ENCODE assay signal across 30 cellular contexts in genomic region chr4:186088516-186088915, GRCh38. TPM values are rescaled to one million over a fixed set of nuclear protein-coding genes. Genes with fewer than 3 reads are reported as not detected.
"Had no signal": no experiment of that assay in that cellular context is flagged by ENCODE, and none has a peak within 500 bp of the region (broad histone marks: within the 10 kb centered on the region; RNA-seq: fewer than 3 reads in every experiment).

No MANE protein-coding gene starts in this region.

- H3K36me3 Mint-ChIP-seq: activated CD4-positive, alpha-beta memory T cell treated with anti-CD3 and anti-CD28 coated beads for 36 hours; activated naive CD4-positive, alpha-beta T cell treated with anti-CD3 and anti-CD28 coated beads, Interleukin-2, amount 10 ng/mL, durations not matched to agents 7 days and 5 days; activated naive CD8-positive, alpha-beta T cell treated with anti-CD3 and anti-CD28 coated beads, Interleukin-2, amount 10 ng/mL, durations not matched to agents 7 days and 5 days had no signal

- H3K4me3 Mint-ChIP-seq: activated CD4-positive, alpha-beta memory T cell treated with anti-CD3 and anti-CD28 coated beads for 36 hours; activated CD4-positive, alpha-beta T cell treated with anti-CD3 and anti-CD28 coated beads for 36 hours; activated CD4-positive, alpha-beta T cell treated with anti-CD3 and anti-CD28 coated beads, Interleukin-2, amount 10 ng/mL, durations not matched to agents 24 days and 14 days; activated CD8-positive, alpha-beta T cell treated with anti-CD3 and anti-CD28 coated beads, Interleukin-2, amount 10 ng/mL, durations not matched to agents 7 days and 5 days; activated naive CD4-positive, alpha-beta T cell treated with anti-CD3 and anti-CD28 coated beads, Interleukin-2, amount 10 ng/mL, durations not matched to agents 7 days and 5 days; activated naive CD8-positive, alpha-beta T cell treated with anti-CD3 and anti-CD28 coated beads, Interleukin-2, amount 10 ng/mL, durations not matched to agents 7 days and 5 days; activated T-cell treated with anti-CD3 and anti-CD28 coated beads, Interleukin-2, amount 50 U/mL, for 24 hours; activated T-cell treated with anti-CD3 and anti-CD28 coated beads, Interleukin-2, amount 50 U/mL, for 72 hours; central memory CD8-positive, alpha-beta T cell; dendritic cell treated with granulocyte-macrophage colony-stimulating factor and Interleukin-4, amounts not matched to agents 40 ng/mL and 50 ng/mL, for 4 days; effector memory CD8-positive, alpha-beta T cell; T-helper 17 cell; T-helper 2 cell treated with Interferon-gamma antibody and Interleukin-4, amounts not matched to agents 5 μg/mL and 100 μg/mL, for 36 hours had no signal

- DNase-seq: activated CD4-positive, alpha-beta memory T cell treated with anti-CD3 and anti-CD28 coated beads for 36 hours; activated CD4-positive, alpha-beta T cell treated with anti-CD3 and anti-CD28 coated beads for 36 hours; activated CD4-positive, alpha-beta T cell treated with anti-CD3 and anti-CD28 coated beads, Interleukin-2, amount 10 ng/mL, durations not matched to agents 24 days and 14 days; activated CD4-positive, CD25-positive, alpha-beta regulatory T cell; activated CD4-positive, CD25-positive, alpha-beta regulatory T cell treated with anti-CD3 and anti-CD28 coated beads, Interleukin-2, amount 50 U/mL, for 72 hours; activated CD8-positive, alpha-beta memory T cell treated with anti-CD3 and anti-CD28 coated beads, Interleukin-2, amount 50 U/mL, for 48 hours; activated CD8-positive, alpha-beta T cell treated with anti-CD3 and anti-CD28 coated beads, Interleukin-2, amount 10 ng/mL, durations not matched to agents 7 days and 5 days; activated gamma-delta T cell; activated naive CD4-positive, alpha-beta T cell; activated naive CD4-positive, alpha-beta T cell treated with anti-CD3 and anti-CD28 coated beads, Interleukin-2, amount 10 ng/mL, durations not matched to agents 7 days and 5 days; activated naive CD8-positive, alpha-beta T cell treated with anti-CD3 and anti-CD28 coated beads, Interleukin-2, amount 10 ng/mL, durations not matched to agents 7 days and 5 days; activated T-cell treated with anti-CD3 and anti-CD28 coated beads for 4 hours; activated T-cell treated with anti-CD3 and anti-CD28 coated beads, Interleukin-2, amount 50 U/mL, for 24 hours; activated T-cell treated with anti-CD3 and anti-CD28 coated beads, Interleukin-2, amount 50 U/mL, for 72 hours; brain microvascular endothelial cell; effector CD4-positive, alpha-beta T cell; effector memory CD8-positive, alpha-beta T cell; erythroblast; foreskin keratinocyte; T-helper 1 cell; T-helper 17 cell; T1000 had no signal

- H3K9me3 ChIP-seq: ascending aorta, gastroesophageal sphincter had no signal

- H3K4me1 Mint-ChIP-seq: activated CD4-positive, alpha-beta T cell treated with anti-CD3 and anti-CD28 coated beads for 36 hours; activated CD4-positive, alpha-beta T cell treated with anti-CD3 and anti-CD28 coated beads, Interleukin-2, amount 10 ng/mL, durations not matched to agents 24 days and 14 days; activated naive CD4-positive, alpha-beta T cell treated with anti-CD3 and anti-CD28 coated beads, Interleukin-2, amount 10 ng/mL, durations not matched to agents 7 days and 5 days; activated naive CD8-positive, alpha-beta T cell treated with anti-CD3 and anti-CD28 coated beads, Interleukin-2, amount 10 ng/mL, durations not matched to agents 7 days and 5 days; central memory CD8-positive, alpha-beta T cell; T-helper 17 cell had no signal

- H3K27me3 Mint-ChIP-seq: dendritic cell treated with granulocyte-macrophage colony-stimulating factor and Interleukin-4, amounts not matched to agents 40 ng/mL and 50 ng/mL, for 4 days; effector memory CD8-positive, alpha-beta T cell had no signal

- H3K4me3 ChIP-seq: ascending aorta, coronary artery, esophagus muscularis mucosa, gastroesophageal sphincter had no signal

- H3K27me3 ChIP-seq: ascending aorta, brain microvascular endothelial cell, esophagus muscularis mucosa, foreskin keratinocyte, gastroesophageal sphincter had no signal

- H3K27ac Mint-ChIP-seq: activated CD4-positive, alpha-beta memory T cell treated with anti-CD3 and anti-CD28 coated beads for 36 hours; activated CD4-positive, alpha-beta T cell treated with anti-CD3 and anti-CD28 coated beads for 36 hours; activated CD4-positive, alpha-beta T cell treated with anti-CD3 and anti-CD28 coated beads, Interleukin-2, amount 10 ng/mL, durations not matched to agents 24 days and 14 days; activated CD8-positive, alpha-beta T cell treated with anti-CD3 and anti-CD28 coated beads, Interleukin-2, amount 10 ng/mL, durations not matched to agents 7 days and 5 days; activated naive CD4-positive, alpha-beta T cell treated with anti-CD3 and anti-CD28 coated beads, Interleukin-2, amount 10 ng/mL, durations not matched to agents 7 days and 5 days; activated naive CD4-positive, alpha-beta T cell treated with anti-CD3 and anti-CD28 coated beads, Interleukin-2, amount 50 U/mL, for 72 hours; activated naive CD8-positive, alpha-beta T cell treated with anti-CD3 and anti-CD28 coated beads, Interleukin-2, amount 10 ng/mL, durations not matched to agents 7 days and 5 days; activated T-cell treated with anti-CD3 and anti-CD28 coated beads, Interleukin-2, amount 50 U/mL, for 24 hours; activated T-cell treated with anti-CD3 and anti-CD28 coated beads, Interleukin-2, amount 50 U/mL, for 72 hours; dendritic cell treated with granulocyte-macrophage colony-stimulating factor and Interleukin-4, amounts not matched to agents 40 ng/mL and 50 ng/mL, for 4 days; effector memory CD8-positive, alpha-beta T cell; T-helper 2 cell treated with Interferon-gamma antibody and Interleukin-4, amounts not matched to agents 5 μg/mL and 100 μg/mL, for 36 hours had no signal

- H3K36me3 ChIP-seq: ascending aorta, brain microvascular endothelial cell had no signal

- H3K9me3 Mint-ChIP-seq: activated CD4-positive, alpha-beta memory T cell treated with anti-CD3 and anti-CD28 coated beads for 36 hours; activated CD4-positive, alpha-beta T cell treated with anti-CD3 and anti-CD28 coated beads, Interleukin-2, amount 10 ng/mL, durations not matched to agents 24 days and 14 days; activated naive CD4-positive, alpha-beta T cell treated with anti-CD3 and anti-CD28 coated beads, Interleukin-2, amount 10 ng/mL, durations not matched to agents 7 days and 5 days; activated naive CD4-positive, alpha-beta T cell treated with anti-CD3 and anti-CD28 coated beads, Interleukin-2, amount 50 U/mL, for 72 hours; activated T-cell treated with anti-CD3 and anti-CD28 coated beads, Interleukin-2, amount 50 U/mL, for 24 hours; central memory CD8-positive, alpha-beta T cell; dendritic cell treated with granulocyte-macrophage colony-stimulating factor and Interleukin-4, amounts not matched to agents 40 ng/mL and 50 ng/mL, for 4 days; effector memory CD8-positive, alpha-beta T cell; T-helper 2 cell treated with Interferon-gamma antibody and Interleukin-4, amounts not matched to agents 5 μg/mL and 100 μg/mL, for 36 hours had no signal

- H3K27ac ChIP-seq: ascending aorta, brain microvascular endothelial cell, coronary artery, esophagus muscularis mucosa, foreskin keratinocyte, gastroesophageal sphincter had no signal

- H3K4me1 ChIP-seq: ascending aorta, esophagus muscularis mucosa, foreskin keratinocyte, gastroesophageal sphincter had no signal

RNA-seq across cellular contexts. Expression of gene TLR3, which starts 19.6 kb away (rescaled TPM):
- total RNA-seq: activated CD4-positive, alpha-beta T cell treated with anti-CD3 and anti-CD28 coated beads for 36 hours; activated CD4-positive, alpha-beta T cell treated with anti-CD3 and anti-CD28 coated beads, Interleukin-2, amount 10 ng/mL, durations not matched to agents 24 days and 14 days had no signal
